Comparison of ENCODE assay signal across 8 cellular contexts in genomic region chr6:46220351-46221220, GRCh38. TPM values are rescaled to one million over a fixed set of nuclear protein-coding genes. Genes with fewer than 3 reads are reported as not detected.
A peak's percentile ranks its signal among the peaks of the same experiment; 100 is the strongest.
DNase-seq lines count a peak whose midpoint lies in the region; ATAC-seq, FAIRE-seq and TF ChIP-seq lines count a peak whose summit lies in the region.

No MANE protein-coding gene starts in this region.

- no peaks in the 10 kb centered on the region for H3K36me3 Mint-ChIP-seq in T-helper 17 cell (ENCODE audit: low read depth)

- H3K4me3 ChIP-seq in H7 (ENCODE audit: insufficient read depth, low read depth, low read length) = no peak overlapping the region

- H3K27me3 ChIP-seq in H7 (ENCODE audit: control insufficient read depth, insufficient read depth, low read length) = no peaks in the 10 kb centered on the region

- peaks cover 26% of the 10 kb centered on the region for H3K27me3 Mint-ChIP-seq in T-helper 17 cell

- no peaks in the 10 kb centered on the region for H3K4me1 Mint-ChIP-seq in T-helper 17 cell

- ATAC-seq in GM19328 (IDR thresholded peaks at IDR 0.05; ENCODE audit: unreplicated experiment) (peak; percentile 78), HG03060 (IDR thresholded peaks at IDR 0.05; ENCODE audit: low read depth, unreplicated experiment) (peak; percentile 64), T-helper 17 cell (no peak)

- TF ChIP-seq CTCF in GM10266 (IDR thresholded peaks at IDR 0.05; ENCODE audit: control insufficient read depth, insufficient read depth, low read depth, missing control alignments) = no peak

- H3K9me3 ChIP-seq in T-helper 17 cell (ENCODE audit: control insufficient read depth, low read length, poor library complexity, severe bottlenecking) = no peaks in the 10 kb centered on the region

- no peaks in the 10 kb centered on the region for H3K36me3 ChIP-seq in H7 (replicated peaks; ENCODE audit: control insufficient read depth, insufficient read depth, low read length)

- TF ChIP-seq POLR2A in H54 (IDR thresholded peaks at IDR 0.05; ENCODE audit: low read depth, low read length) = no peak

- DNase-seq in GM10266 (ENCODE audit: extremely low spot score) (peak; percentile 40), T-helper 17 cell (no peak), NCI-H128 (lab: John Stamatoyannopoulos, UW; ENCODE audit: unreplicated experiment) (no peak), H54 (ENCODE audit: insufficient read length, low spot score) (no peak), H7 (no peak), GF-D8 (lab: John Stamatoyannopoulos, UW) (no peak)

- FAIRE-seq in H54 (lab: Jason Lieb, UNC) = no peak

- peak overlapping the region; percentile 24 for H3K27ac Mint-ChIP-seq in T-helper 17 cell

- no peak overlapping the region for H3K4me3 Mint-ChIP-seq in T-helper 17 cell

RNA-seq across cellular contexts. Expression of gene ENPP5, which starts 49.8 kb away (rescaled TPM):
- under 1 TPM; 0.16 to 0.52 TPM for total RNA-seq in T-helper 17 cell
- 6.5 and 9.0 TPM in 2 replicates for total RNA-seq in H7 (2014; rRNA removed; shearing (Covaris generic))
